Comparison of ENCODE assay signal across 1 cellular context in genomic region chr5:175856408-175856807, GRCh38.
TF ChIP-seq lines count a peak whose summit lies in the region.

No MANE protein-coding gene starts in this region.

TF ChIP-seq in A549, 52 proteins besides CTCF, POLR2A, EP300 and RAD21 (continued from another document):
- TF ChIP-seq TFCP2L1 (CRISPR knock-in tag; IDR thresholded peaks at IDR 0.05) = no peak
- no peak for TF ChIP-seq BHLHE40 (IDR thresholded peaks at IDR 0.05; ENCODE audit: low read depth, low read length)
- TF ChIP-seq USF2 (IDR thresholded peaks at IDR 0.05) = no peak
